Comparison of ENCODE assay signal across 11 cellular contexts in the genomic region with DNA sequence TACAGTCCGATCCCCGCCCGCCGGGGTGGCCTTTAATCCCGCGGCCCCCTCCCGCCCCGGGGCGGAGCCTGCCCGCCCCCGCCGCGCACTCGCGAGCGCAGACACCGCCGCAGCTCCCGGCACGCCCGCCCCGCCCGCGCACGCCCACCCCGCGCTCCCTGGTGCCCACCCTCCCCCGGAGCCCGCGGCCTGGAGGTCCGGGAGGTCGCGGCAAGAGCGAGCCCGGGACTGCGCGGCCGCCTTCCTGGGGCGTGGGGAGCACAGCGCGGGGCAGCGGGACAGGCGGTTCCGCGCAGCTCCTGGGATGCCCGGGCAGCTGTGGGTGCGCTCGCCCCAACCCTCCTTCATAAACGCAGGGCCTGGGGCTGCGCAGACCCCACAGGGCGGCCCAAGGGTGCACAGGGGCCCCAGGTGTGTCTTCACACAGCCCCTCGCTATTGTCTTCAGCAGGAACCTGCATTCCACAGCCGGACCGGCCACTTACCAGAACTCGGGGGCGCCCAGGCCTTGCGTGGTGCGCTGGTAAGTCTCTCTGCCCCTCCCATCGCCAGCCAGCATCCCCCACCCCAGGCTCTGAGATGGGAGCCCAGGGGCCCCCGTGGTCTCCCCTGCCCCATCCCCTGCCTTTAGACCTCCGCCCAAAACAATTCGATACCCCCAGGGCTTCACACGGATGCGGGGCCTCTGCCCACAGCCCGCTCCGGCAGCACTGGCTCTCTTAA. TPM values are rescaled to one million over a fixed set of nuclear protein-coding genes. Genes with fewer than 3 reads are reported as not detected.
A peak's percentile ranks its signal among the peaks of the same experiment; 100 is the strongest.
DNase-seq lines count a peak whose midpoint lies in the region; ATAC-seq and TF ChIP-seq lines count a peak whose summit lies in the region.
"Had no signal": no experiment of that assay in that cellular context is flagged by ENCODE, and none has a peak within 500 bp of the region (broad histone marks: within the 10 kb centered on the region; RNA-seq: fewer than 3 reads in every experiment).

TSS of gene SLC9A3 (minus strand) at position 8 of the 722 bp plus-strand sequence.

- H3K27me3 Mint-ChIP-seq in naive thymus-derived CD4-positive, alpha-beta T cell: peaks cover 39 to 65% (median 50%) of the 10 kb centered on the region in 5 donors

- H3K4me3 ChIP-seq in left ventricle myocardium inferior (peak within 1 kb of the TSS; percentile 51), coronary artery (peak within 1 kb of the TSS; percentile 63), urinary bladder (ENCODE audit: low read depth, low read length) (peak within 1 kb of the TSS; percentile 38)
- H3K4me3 ChIP-seq in naive thymus-derived CD4-positive, alpha-beta T cell (ENCODE audit: low read length): no peak within 1 kb of the TSS

- ATAC-seq in naive thymus-derived CD4-positive, alpha-beta T cell: no peak
- ATAC-seq in GM18498 (IDR thresholded peaks at IDR 0.05; ENCODE audit: unreplicated experiment): no peak

- H3K27ac Mint-ChIP-seq in naive thymus-derived CD4-positive, alpha-beta T cell: peak within 1 kb of the TSS in 2 of 9 donors; percentile 18 to 82

- H3K27ac ChIP-seq in left ventricle myocardium inferior (replicated peaks): no peak within 1 kb of the TSS
- no peak within 1 kb of the TSS for H3K27ac ChIP-seq in coronary artery
- H3K27ac ChIP-seq in naive thymus-derived CD4-positive, alpha-beta T cell (ENCODE audit: low read depth, low read length): no peak within 1 kb of the TSS
- H3K27ac ChIP-seq in urinary bladder (ENCODE audit: low read depth): no peak within 1 kb of the TSS

- CTCF ChIA-PET in naive thymus-derived CD4-positive, alpha-beta T cell (lab: Charles Lee): no interaction called here

- DNase-seq in left ventricle myocardium inferior: no peak
- DNase-seq in cardiac septum (ENCODE audit: low spot score): no peak
- no peak for DNase-seq in coronary artery (ENCODE audit: low spot score)
- DNase-seq in naive thymus-derived CD4-positive, alpha-beta T cell: no peak
- no peak for DNase-seq in dermis blood vessel endothelial cell
- DNase-seq in effector CD4-positive, alpha-beta T cell: no peak
- DNase-seq: KBM-7; OCI-M1; stimulated activated CD4-positive, alpha-beta T cell treated with anti-CD3 and anti-CD28 coated beads, Interleukin-1b, Interleukin-23, amount 100 ng/mL, for 48 hours had no signal

- TF ChIP-seq CTCF in left ventricle myocardium inferior (IDR thresholded peaks at IDR 0.05; ENCODE audit: borderline replicate concordance) (no peak), coronary artery (IDR thresholded peaks at IDR 0.05) (no peak)

- intact Hi-C loops in left ventricle myocardium inferior (cut with micrococcal nuclease) (no loop called here), cardiac septum (cut with DNase I) (no loop called here)
- intact Hi-C loops in naive thymus-derived CD4-positive, alpha-beta T cell (cut with micrococcal nuclease): no loop called here

- peaks cover 0 to 5% (median 0%) of the 10 kb centered on the region in 5 donors for H3K36me3 Mint-ChIP-seq in naive thymus-derived CD4-positive, alpha-beta T cell

- WGBS in urinary bladder: 6% methylated on average over 66 of the region's 66 CpGs

- no peaks in the 10 kb centered on the region for H3K36me3 ChIP-seq in left ventricle myocardium inferior
- H3K36me3 ChIP-seq in naive thymus-derived CD4-positive, alpha-beta T cell (ENCODE audit: control insufficient read depth in 2 of 3, insufficient read depth in 3 of 3, low read length in 3 of 3): no peaks in the 10 kb centered on the region
- H3K36me3 ChIP-seq in urinary bladder (ENCODE audit: insufficient read depth): no peaks in the 10 kb centered on the region

- no peaks in the 10 kb centered on the region for H3K9me3 Mint-ChIP-seq in naive thymus-derived CD4-positive, alpha-beta T cell

- H3K9me3 ChIP-seq in left ventricle myocardium inferior (replicated peaks): no peaks in the 10 kb centered on the region
- no peaks in the 10 kb centered on the region for H3K9me3 ChIP-seq in naive thymus-derived CD4-positive, alpha-beta T cell (ENCODE audit: control insufficient read depth in 2 of 3, low read length in 3 of 3)

- peak within 1 kb of the TSS; percentile 10 to 82 (median 48) for H3K4me3 Mint-ChIP-seq in naive thymus-derived CD4-positive, alpha-beta T cell

- POLR2A ChIA-PET in naive thymus-derived CD4-positive, alpha-beta T cell (lab: Charles Lee): no interaction called here

- peaks cover 100% of the 10 kb centered on the region for H3K27me3 ChIP-seq in left ventricle myocardium inferior (ENCODE audit: low read depth)
- H3K27me3 ChIP-seq in naive thymus-derived CD4-positive, alpha-beta T cell (ENCODE audit: control insufficient read depth in 2 of 2, insufficient read depth in 2 of 2, low read length in 2 of 2): peaks cover 0 to 4% of the 10 kb centered on the region in 2 donors

- peaks cover 24 to 36% (median 32%) of the 10 kb centered on the region in 7 donors for H3K4me1 Mint-ChIP-seq in naive thymus-derived CD4-positive, alpha-beta T cell

- H3K4me1 ChIP-seq in left ventricle myocardium inferior (peaks cover 15% of the 10 kb centered on the region), urinary bladder (ENCODE audit: insufficient read depth) (no peaks in the 10 kb centered on the region)
- peaks cover 7 to 20% of the 10 kb centered on the region in 2 donors for H3K4me1 ChIP-seq in naive thymus-derived CD4-positive, alpha-beta T cell (ENCODE audit: control insufficient read depth in 2 of 2, insufficient read depth in 2 of 2, low read length in 2 of 2)

RNA-seq across cellular contexts. Expression of gene SLC9A3, which starts in this region (rescaled TPM):
- total RNA-seq in left ventricle myocardium inferior (0.91 TPM), cardiac septum (1.0 TPM), urinary bladder (2.1 TPM), dermis blood vessel endothelial cell (1.5 TPM in 2 replicates)
- 1 to 10 TPM; 1.5 to 3.4 (median 2.4) TPM for total RNA-seq in naive thymus-derived CD4-positive, alpha-beta T cell
- polyA plus RNA-seq in naive thymus-derived CD4-positive, alpha-beta T cell: 1 to 10 TPM; 3.4 to 5.5 TPM
- 2.8 TPM for polyA plus RNA-seq in urinary bladder
